Comparison of ENCODE assay signal across 10 cellular contexts in the genomic region with DNA sequence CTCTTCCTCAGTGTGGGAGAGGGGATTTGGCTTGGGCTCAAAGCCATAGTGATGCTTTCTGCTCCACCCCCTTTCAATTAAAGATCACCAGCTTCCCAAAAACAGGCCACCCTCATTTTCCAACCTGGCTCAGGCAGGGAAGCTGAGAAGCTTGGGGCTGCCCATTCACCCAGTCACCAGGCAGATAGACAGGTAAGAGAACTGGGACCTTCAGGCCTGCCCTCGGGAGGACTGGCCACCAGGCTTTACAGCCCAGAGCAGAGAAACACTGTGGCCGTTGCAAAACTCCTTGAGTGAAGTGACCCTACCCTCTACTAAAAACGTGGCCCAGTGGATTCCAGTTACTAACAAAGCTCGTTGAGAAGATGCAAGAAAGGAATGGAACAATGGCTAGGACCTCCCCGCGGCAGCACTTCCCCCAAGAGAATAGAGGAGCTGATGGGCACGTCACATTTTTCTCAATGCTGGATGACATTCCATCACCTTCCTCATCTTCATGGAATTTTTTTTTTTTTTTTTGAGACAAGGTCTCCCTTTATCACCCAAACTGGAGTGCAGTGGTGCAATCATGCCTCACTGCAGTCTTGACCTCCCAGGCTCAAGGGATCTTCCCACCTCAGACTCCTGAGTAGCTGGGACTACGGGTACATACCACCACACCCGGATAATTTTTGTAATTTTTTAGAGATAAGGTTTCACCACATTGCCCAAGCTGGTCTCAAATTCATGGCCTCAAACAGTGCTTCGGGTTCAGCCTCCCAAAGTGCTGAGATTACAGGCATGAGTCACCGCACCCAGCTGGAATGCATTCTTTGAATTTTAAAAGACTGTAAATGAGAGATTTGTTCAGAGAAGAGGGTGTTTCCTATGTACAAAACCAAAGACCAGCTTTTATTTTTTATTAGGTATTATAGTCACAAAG. TPM values are rescaled to one million over a fixed set of nuclear protein-coding genes. Genes with fewer than 3 reads are reported as not detected.
DNase-seq lines count a peak whose midpoint lies in the region; ATAC-seq, FAIRE-seq and TF ChIP-seq lines count a peak whose summit lies in the region.
"Had no signal": no experiment of that assay in that cellular context is flagged by ENCODE, and none has a peak within 500 bp of the region (broad histone marks: within the 10 kb centered on the region; RNA-seq: fewer than 3 reads in every experiment).

No MANE protein-coding gene starts in this region.

- peaks cover 58% of the 10 kb centered on the region for H3K4me1 ChIP-seq in A549
- H3K4me1 ChIP-seq in adipocyte (ENCODE audit: control insufficient read depth, insufficient read depth, low read length): peaks cover 46% of the 10 kb centered on the region
- peaks cover 32 to 34% of the 10 kb centered on the region in 2 donors for H3K4me1 ChIP-seq in kidney (ENCODE audit: control insufficient read depth in 1 of 2, insufficient read depth in 1 of 2, low read depth in 1 of 2, low read length in 2 of 2)

- H3K36me3 ChIP-seq in adipocyte (ENCODE audit: control insufficient read depth, insufficient read depth, low read length, severe bottlenecking): no peaks in the 10 kb centered on the region
- no peaks in the 10 kb centered on the region for H3K36me3 ChIP-seq in kidney (ENCODE audit: control insufficient read depth in 1 of 2, insufficient read depth in 2 of 2, low read length in 2 of 2)

- TF ChIP-seq EP300 in A549 (IDR thresholded peaks at IDR 0.05): peak; percentile 95 to 99

- no peaks in the 10 kb centered on the region for H3K27me3 ChIP-seq in adipocyte (replicated peaks; ENCODE audit: control insufficient read depth, insufficient read depth, low read length)

- H3K4me2 ChIP-seq in A549: peak overlapping the region; percentile 66

- TF ChIP-seq CTCF in A549 (IDR thresholded peaks at IDR 0.05): no peak
- no peak for TF ChIP-seq CTCF in kidney (IDR thresholded peaks at IDR 0.05; ENCODE audit: borderline replicate concordance, extremely low read depth, insufficient read depth)

- FAIRE-seq in A549 (lab: Jason Lieb, UNC) (peak; percentile 97), kidney (lab: Jason Lieb, UNC) (no peak)

- no peak overlapping the region for H3K4me3 ChIP-seq in A549
- H3K4me3 ChIP-seq in adipocyte (ENCODE audit: low read length): peak overlapping the region; percentile 11
- H3K4me3 ChIP-seq in kidney (ENCODE audit: low read length in 2 of 2): no peak overlapping the region

- 13% methylated on average over 11 of the region's 11 CpGs for WGBS in A549 (ENCODE audit: missing lambda C conversion rate)

- TF ChIP-seq POLR2A in A549 (IDR thresholded peaks at IDR 0.05; ENCODE audit: low read length): no peak

- H3K9me3 Mint-ChIP-seq in naive thymus-derived CD8-positive, alpha-beta T cell: no peaks in the 10 kb centered on the region

- H3K9me3 ChIP-seq in A549: peaks cover 12% of the 10 kb centered on the region; the same call in 2 of the 3 replicates
- H3K9me3 ChIP-seq in adipocyte (ENCODE audit: control insufficient read depth, low read length): no peaks in the 10 kb centered on the region
- H3K9me3 ChIP-seq in kidney (ENCODE audit: control insufficient read depth in 1 of 2, low read length in 2 of 2): no peaks in the 10 kb centered on the region

- H3K36me3 Mint-ChIP-seq in naive thymus-derived CD8-positive, alpha-beta T cell: no peaks in the 10 kb centered on the region

- CTCF ChIA-PET in A549 (lab: Yijun Ruan, JAX): interaction anchor here (0.6 to 5.3 kb wide), 23 partner anchors 9 to 728 kb away, joined by 3 to 30 read pairs (median 3); no protein-coding TSS in a partner anchor

- POLR2A ChIA-PET in A549 (lab: Yijun Ruan, JAX): interaction anchor here (0.6 to 2.9 kb wide), 16 partner anchors 9 to 301 kb away, joined by 3 to 38 read pairs (median 6); a partner anchor contains a TSS
- POLR2A ChIA-PET in naive thymus-derived CD8-positive, alpha-beta T cell (lab: Charles Lee): interaction anchor here (0.7 to 2.2 kb wide), 4 partner anchors 9 to 26 kb away, joined by 3 to 7 read pairs (median 5); no protein-coding TSS in a partner anchor

- no peak overlapping the region for H3K4me3 Mint-ChIP-seq in naive thymus-derived CD8-positive, alpha-beta T cell

- peak; percentile 86 to 93 for ATAC-seq in A549
- no peak for ATAC-seq in HG02642 (IDR thresholded peaks at IDR 0.05; ENCODE audit: poor library complexity, unreplicated experiment)
- ATAC-seq in naive thymus-derived CD8-positive, alpha-beta T cell: no peak

- peak overlapping the region; percentile 96 to 99 for H3K27ac ChIP-seq in A549
- H3K27ac ChIP-seq in kidney (ENCODE audit: low read depth in 2 of 2, low read length in 2 of 2): peak overlapping the region; percentile 72 to 94

- peak; percentile 51 to 84 for TF ChIP-seq RAD21 in A549 (conservative IDR thresholded peaks at IDR 0.05 in 1 of 2, IDR thresholded peaks at IDR 0.05 in 1 of 2)

- H3K9ac ChIP-seq in adipocyte (ENCODE audit: low read length) (peak overlapping the region; percentile 71), kidney (ENCODE audit: low read length in 2 of 2) (no peak overlapping the region)

- intact Hi-C loops in kidney (cut with DNase I): no loop called here

- DNase-seq in A549 (ENCODE audit: low read depth in 1 of 2, low spot score in 1 of 2): peak; percentile 69 to 97
- DNase-seq in HS-27A (ENCODE audit: low read depth): peak; percentile 99
- DNase-seq in adipocyte (ENCODE audit: low read depth): peak; percentile 92
- no peak for DNase-seq in kidney
- DNase-seq in activated CD8-positive, alpha-beta memory T cell treated with anti-CD3 and anti-CD28 coated beads for 24 hours: no peak
- no peak for DNase-seq in NOMO-1 (lab: John Stamatoyannopoulos, UW; ENCODE audit: unreplicated experiment in 2 of 2)
- no peak for DNase-seq in naive thymus-derived CD8-positive, alpha-beta T cell
- DNase-seq: DMS79, substantia nigra had no signal

- no peaks in the 10 kb centered on the region for H3K27me3 Mint-ChIP-seq in naive thymus-derived CD8-positive, alpha-beta T cell

- H3K27ac Mint-ChIP-seq in naive thymus-derived CD8-positive, alpha-beta T cell: peak overlapping the region in 2 of 10 donors; percentile 28 to 48

- H3K4me1 Mint-ChIP-seq in naive thymus-derived CD8-positive, alpha-beta T cell: peaks cover 19 to 27% (median 23%) of the 10 kb centered on the region in 4 donors

TF ChIP-seq in A549, 52 proteins besides CTCF, POLR2A, EP300 and RAD21 (continues in another document):
- TF ChIP-seq NR3C1 (IDR thresholded peaks at IDR 0.05) (no peak), HOXA7 (CRISPR knock-in tag; IDR thresholded peaks at IDR 0.05) (no peak), RFX5 (IDR thresholded peaks at IDR 0.05) (no peak), RCOR1 (IDR thresholded peaks at IDR 0.05; ENCODE audit: low read depth, low read length) (no peak), ZSCAN20 (CRISPR knock-in tag; IDR thresholded peaks at IDR 0.05) (no peak), HDAC2 (IDR thresholded peaks at IDR 0.05) (no peak), KDM1A (IDR thresholded peaks at IDR 0.05; ENCODE audit: low read depth) (no peak), HOXB5 (CRISPR knock-in tag; IDR thresholded peaks at IDR 0.05) (no peak; the same call in 1 of the 2 replicates), ZFP36 (IDR thresholded peaks at IDR 0.05; ENCODE audit: borderline replicate concordance, partially characterized antibody) (no peak), SMC3 (IDR thresholded peaks at IDR 0.05) (peak; percentile 80), TFCP2L1 (CRISPR knock-in tag; IDR thresholded peaks at IDR 0.05) (no peak), POLR2AphosphoS2 (conservative IDR thresholded peaks at IDR 0.05; ENCODE audit: low read length) (no peak), JUN (IDR thresholded peaks at IDR 0.05) (peak; percentile 97 to 98), SREBF2 (IDR thresholded peaks at IDR 0.05) (no peak), TP53 (CRISPR knock-in tag; IDR thresholded peaks at IDR 0.05) (peak; percentile 64; the same call in 1 of the 2 replicates)
- TF ChIP-seq, protein P1, sequence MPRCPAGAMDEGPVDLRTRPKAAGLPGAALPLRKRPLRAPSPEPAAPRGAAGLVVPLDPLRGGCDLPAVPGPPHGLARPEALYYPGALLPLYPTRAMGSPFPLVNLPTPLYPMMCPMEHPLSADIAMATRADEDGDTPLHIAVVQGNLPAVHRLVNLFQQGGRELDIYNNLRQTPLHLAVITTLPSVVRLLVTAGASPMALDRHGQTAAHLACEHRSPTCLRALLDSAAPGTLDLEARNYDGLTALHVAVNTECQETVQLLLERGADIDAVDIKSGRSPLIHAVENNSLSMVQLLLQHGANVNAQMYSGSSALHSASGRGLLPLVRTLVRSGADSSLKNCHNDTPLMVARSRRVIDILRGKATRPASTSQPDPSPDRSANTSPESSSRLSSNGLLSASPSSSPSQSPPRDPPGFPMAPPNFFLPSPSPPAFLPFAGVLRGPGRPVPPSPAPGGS (IDR thresholded peaks at IDR 0.05): peak; percentile 94
- TF ChIP-seq, protein P2, sequence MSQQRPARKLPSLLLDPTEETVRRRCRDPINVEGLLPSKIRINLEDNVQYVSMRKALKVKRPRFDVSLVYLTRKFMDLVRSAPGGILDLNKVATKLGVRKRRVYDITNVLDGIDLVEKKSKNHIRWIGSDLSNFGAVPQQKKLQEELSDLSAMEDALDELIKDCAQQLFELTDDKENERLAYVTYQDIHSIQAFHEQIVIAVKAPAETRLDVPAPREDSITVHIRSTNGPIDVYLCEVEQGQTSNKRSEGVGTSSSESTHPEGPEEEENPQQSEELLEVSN (IDR thresholded peaks at IDR 0.05; ENCODE audit: borderline replicate concordance, low read depth): 0 out of 2 replicates have a peak, but pooled peaks have one; percentile 25
- TF ChIP-seq, protein P3, sequence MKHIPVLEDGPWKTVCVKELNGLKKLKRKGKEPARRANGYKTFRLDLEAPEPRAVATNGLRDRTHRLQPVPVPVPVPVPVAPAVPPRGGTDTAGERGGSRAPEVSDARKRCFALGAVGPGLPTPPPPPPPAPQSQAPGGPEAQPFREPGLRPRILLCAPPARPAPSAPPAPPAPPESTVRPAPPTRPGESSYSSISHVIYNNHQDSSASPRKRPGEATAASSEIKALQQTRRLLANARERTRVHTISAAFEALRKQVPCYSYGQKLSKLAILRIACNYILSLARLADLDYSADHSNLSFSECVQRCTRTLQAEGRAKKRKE (CRISPR knock-in tag; IDR thresholded peaks at IDR 0.05; ENCODE audit: low read depth): no peak; the same call in 1 of the 2 replicates

RNA-seq across cellular contexts. Expression of a gene that starts 37.9 kb away (rescaled TPM):
- polyA plus RNA-seq in A549 (2011; rRNA removed) (0.08 and 0.13 TPM in 2 replicates), A549 (2017; fragmentation: RNase III; extraction: RNeasy Plus Mini Kit Qiagen cat#74134 plus additional on column Dnase treatment) (0.30 to 0.34 TPM (median 0.32 TPM) in 3 replicates), kidney (ENCODE audit: insufficient read depth, low read depth, low replicate concordance) (21.6 TPM)
- 0.07 and 0.13 TPM in 2 replicates for polyA plus RNA-seq in A549 (2012; cell fraction: cytosol; rRNA removed)
- polyA plus RNA-seq in A549 (2012; cell fraction: nucleus; rRNA removed): 0.19 and 0.22 TPM in 2 replicates
- polyA minus RNA-seq in A549 (2011; rRNA and poly(A)+ RNA removed): 0.58 TPM in 1 of 2 replicates, not detected in the other
- total RNA-seq in kidney: 9.9 TPM
- total RNA-seq in naive thymus-derived CD8-positive, alpha-beta T cell: 1 to 10 TPM; 4.2 to 4.4 TPM
- polyA plus RNA-seq in naive thymus-derived CD8-positive, alpha-beta T cell: 1 to 10 TPM in 1 of 3 donors, under 1 TPM in 2; 0.64 to 2.9 (median 0.69) TPM

Comparison
In these comparisons a context has a peak if more than half of its experiments do, and no peak if none do; other contexts are left out.
1. ATAC-seq: peak in A549 (2 of 2); none in HG02642 (single experiment) and naive thymus-derived CD8-positive, alpha-beta T cell (0 of 2).
2. DNase-seq: peak in A549 (2 of 2), HS-27A (single experiment) and adipocyte (single experiment); none in kidney (single experiment), activated CD8-positive, alpha-beta memory T cell treated with anti-CD3 and anti-CD28 coated beads for 24 hours (single experiment), NOMO-1 (0 of 2) and naive thymus-derived CD8-positive, alpha-beta T cell (0 of 10).